ENCODE assay signal across 9 cellular contexts in genomic region chr2:196275646-196276352, GRCh38.
DNase-seq lines count a peak whose midpoint lies in the region; ATAC-seq and TF ChIP-seq lines count a peak whose summit lies in the region.
"Had no signal": no experiment of that assay in that cellular context is flagged by ENCODE, and none has a peak within 500 bp of the region (broad histone marks: within the 10 kb centered on the region; RNA-seq: fewer than 3 reads in every experiment).

No MANE protein-coding gene starts in this region.

- peaks cover 1% of the 10 kb centered on the region for H3K36me3 Mint-ChIP-seq in activated naive CD4-positive, alpha-beta T cell treated with anti-CD3 and anti-CD28 coated beads for 36 hours (ENCODE audit: low read depth)

- H3K27ac Mint-ChIP-seq in activated naive CD4-positive, alpha-beta T cell treated with anti-CD3 and anti-CD28 coated beads for 36 hours: peak overlapping the region; percentile 85

- H3K9me3 Mint-ChIP-seq in activated naive CD4-positive, alpha-beta T cell treated with anti-CD3 and anti-CD28 coated beads for 36 hours: peaks cover 3% of the 10 kb centered on the region

- H3K27me3 Mint-ChIP-seq in activated naive CD4-positive, alpha-beta T cell treated with anti-CD3 and anti-CD28 coated beads for 36 hours (ENCODE audit: low read depth): no peaks in the 10 kb centered on the region

- no peak for TF ChIP-seq POLR2A in transverse colon (IDR thresholded peaks at IDR 0.05)

- H3K27ac ChIP-seq in transverse colon: peak overlapping the region; percentile 71 to 82 (median 76)
- H3K27ac ChIP-seq: C4-2B had no signal

- 58 to 100% methylated on average over 2 to 5 of the region's 5 CpGs for WGBS in transverse colon (ENCODE audit: low coverage in 1 of 2), 2 donors

- peaks cover 11 to 42% (median 22%) of the 10 kb centered on the region in 4 donors for H3K4me1 ChIP-seq in transverse colon

- H3K36me3 ChIP-seq in transverse colon: no peaks in the 10 kb centered on the region

- no peak for TF ChIP-seq EP300 in transverse colon (IDR thresholded peaks at IDR 0.05; ENCODE audit: low read depth)

- intact Hi-C loops in activated naive CD4-positive, alpha-beta T cell treated with anti-CD3 and anti-CD28 coated beads for 36 hours (cut with micrococcal nuclease): loop anchor here (2.0 kb wide), 1 partner anchor 13 kb away; no protein-coding TSS in a partner anchor
- intact Hi-C loops in transverse colon (cut with DNase I; ENCODE audit: low total_unique reads): no loop called here

- TF ChIP-seq CTCF in transverse colon (IDR thresholded peaks at IDR 0.05): no peak

- DNase-seq in activated naive CD4-positive, alpha-beta T cell treated with anti-CD3 and anti-CD28 coated beads for 36 hours: no peak
- no peak for DNase-seq in activated naive CD4-positive, alpha-beta T cell treated with Interleukin-2 at 50 U/mL for 16 hours
- DNase-seq in RPMI7951 (ENCODE audit: low read depth) (peak; percentile 57), fibroblast of peridontal ligament (ENCODE audit: extremely low read depth) (peak; percentile 90), transverse colon (no peak), HuH-7.5 (ENCODE audit: low spot score) (no peak), SW 1271 (lab: John Stamatoyannopoulos, UW) (no peak)

- ATAC-seq in GM18867 (IDR thresholded peaks at IDR 0.05; ENCODE audit: unreplicated experiment): no peak

- in situ Hi-C loops in transverse colon (cut with MboI; ENCODE audit: low pct_ligation_motif_present in 1 of 4, low pct_unique_long_range_greater_than_20kb in 1 of 4, low sequenced_read_pairs in 3 of 4): loop anchor here in 3 of 4 donors (10.0 to 25.0 kb wide), 4 partner anchors 111 to 487 kb away; no protein-coding TSS in a partner anchor

- no peaks in the 10 kb centered on the region for H3K27me3 ChIP-seq in transverse colon

- no peaks in the 10 kb centered on the region for H3K9me3 ChIP-seq in transverse colon

- peak overlapping the region; percentile 62 for H3K4me3 Mint-ChIP-seq in activated naive CD4-positive, alpha-beta T cell treated with anti-CD3 and anti-CD28 coated beads for 36 hours

- H3K4me1 Mint-ChIP-seq in activated naive CD4-positive, alpha-beta T cell treated with anti-CD3 and anti-CD28 coated beads for 36 hours (ENCODE audit: low read depth): peaks cover 63% of the 10 kb centered on the region

- CTCF ChIA-PET in activated naive CD4-positive, alpha-beta T cell treated with anti-CD3 and anti-CD28 coated beads for 36 hours (lab: Charles Lee): interaction anchor here (0.6 to 5.1 kb wide), 37 partner anchors 8 to 197 kb away, joined by 3 to 45 read pairs (median 6); partner anchors contain the start of gene STK17B

- peak overlapping the region in 1 of 4 donors; percentile 2 for H3K4me3 ChIP-seq in transverse colon

Comparison
In these comparisons a context has a peak if more than half of its experiments do, and no peak if none do; other contexts are left out.
1. DNase-seq: peak in RPMI7951 (single experiment) and fibroblast of peridontal ligament (single experiment); none in activated naive CD4-positive, alpha-beta T cell treated with anti-CD3 and anti-CD28 coated beads for 36 hours (single experiment), activated naive CD4-positive, alpha-beta T cell treated with Interleukin-2 at 50 U/mL for 16 hours (single experiment), transverse colon (single experiment), HuH-7.5 (single experiment) and SW 1271 (0 of 2).